In genomic region chr2:168976034-168976654, GRCh38 we compare ENCODE assay signal across 2 cellular contexts.
TF ChIP-seq lines count a peak whose summit lies in the region.

No MANE protein-coding gene starts in this region.

TF ChIP-seq in HepG2, 621 proteins besides CTCF, POLR2A, EP300 and RAD21:
- no peak for TF ChIP-seq MLLT10 (CRISPR knock-in tag; IDR thresholded peaks at IDR 0.05)

TF ChIP-seq in H1, 55 proteins besides CTCF, POLR2A, EP300 and RAD21:
- TF ChIP-seq, protein P1, sequence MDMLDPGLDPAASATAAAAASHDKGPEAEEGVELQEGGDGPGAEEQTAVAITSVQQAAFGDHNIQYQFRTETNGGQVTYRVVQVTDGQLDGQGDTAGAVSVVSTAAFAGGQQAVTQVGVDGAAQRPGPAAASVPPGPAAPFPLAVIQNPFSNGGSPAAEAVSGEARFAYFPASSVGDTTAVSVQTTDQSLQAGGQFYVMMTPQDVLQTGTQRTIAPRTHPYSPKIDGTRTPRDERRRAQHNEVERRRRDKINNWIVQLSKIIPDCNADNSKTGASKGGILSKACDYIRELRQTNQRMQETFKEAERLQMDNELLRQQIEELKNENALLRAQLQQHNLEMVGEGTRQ (IDR thresholded peaks at IDR 0.05; ENCODE audit: low read length) = no peak
- TF ChIP-seq MAX (IDR thresholded peaks at IDR 0.05) (no peak), CEBPB (IDR thresholded peaks at IDR 0.05; ENCODE audit: low read depth, low read length) (no peak), TBP (IDR thresholded peaks at IDR 0.05; ENCODE audit: low read depth, low read length) (no peak), KDM4A (IDR thresholded peaks at IDR 0.05; ENCODE audit: low read depth, low read length, severe bottlenecking) (no peak)
TF ChIP-seq in H1: peak in this region for 0.
